12 cellular contexts compared by ENCODE assay signal in genomic region chr19:43274726-43275125, GRCh38. TPM values are rescaled to one million over a fixed set of nuclear protein-coding genes. Genes with fewer than 3 reads are reported as not detected.
DNase-seq lines count a peak whose midpoint lies in the region; TF ChIP-seq lines count a peak whose summit lies in the region.
"Not testable (repeated sequence)": the region's sequence is repeated elsewhere in the genome, so short reads cannot be mapped to it uniquely, and the experiment has no call there.
"Had no signal": no experiment of that assay in that cellular context is flagged by ENCODE, and none has a peak within 500 bp of the region (broad histone marks: within the 10 kb centered on the region; RNA-seq: fewer than 3 reads in every experiment).

No MANE protein-coding gene starts in this region.

- H3K4ac ChIP-seq in trophoblast cell (ENCODE audit: low read depth, low read length), result not testable (repeated sequence)

- POLR2A ChIA-PET in AG04449 (lab: Yijun Ruan, JAX), result not testable (repeated sequence)

- not testable (repeated sequence) for H2BK120ac ChIP-seq in trophoblast cell (ENCODE audit: insufficient read depth, low read length, poor library complexity)

- H3K79me2 ChIP-seq in trophoblast cell (ENCODE audit: control insufficient read depth, insufficient read depth, low read length, poor library complexity), result not testable (repeated sequence)

- H3K23ac ChIP-seq in trophoblast cell (ENCODE audit: low read length), result not testable (repeated sequence)

- not testable (repeated sequence) for H3K4me1 ChIP-seq in iPS DF 6.9 (ENCODE audit: control insufficient read depth, insufficient read depth, low read length); trophoblast cell (ENCODE audit: control insufficient read depth in 1 of 2, insufficient read depth in 2 of 2, low read length in 2 of 2)

- not testable (repeated sequence) for H3K36me3 ChIP-seq in WERI-Rb-1; iPS DF 6.9 (ENCODE audit: control insufficient read depth, insufficient read depth, low read length); trophoblast cell (ENCODE audit: control insufficient read depth in 1 of 2, insufficient read depth in 2 of 2, low read length in 2 of 2)

- H3K9me3 ChIP-seq in WERI-Rb-1 (ENCODE audit: severe bottlenecking); iPS DF 6.9 (ENCODE audit: control insufficient read depth, insufficient read depth, low read length): not testable (repeated sequence)
- H3K9me3 ChIP-seq in trophoblast cell (ENCODE audit: insufficient read depth, low read depth, low read length), result peaks cover 12% of the 10 kb centered on the region

- not testable (repeated sequence) for H3K4me3 ChIP-seq in AG04449 (ENCODE audit: low read depth, low read length); LNCaP clone FGC (ENCODE audit: low read depth, low read length); WERI-Rb-1 (ENCODE audit: low read depth, low read length); iPS DF 6.9 (ENCODE audit: low read length); trophoblast cell (ENCODE audit: low read depth, low read length)

- H3K18ac ChIP-seq in trophoblast cell (ENCODE audit: low read length), result not testable (repeated sequence)

- TF ChIP-seq CTCF in AG04449 (IDR thresholded peaks at IDR 0.05; ENCODE audit: insufficient read depth, low read length, missing control alignments) (peak; percentile 50), LNCaP clone FGC (IDR thresholded peaks at IDR 0.05; ENCODE audit: control insufficient read depth, extremely low read depth, insufficient read depth) (peak; percentile 29), WERI-Rb-1 (IDR thresholded peaks at IDR 0.05; ENCODE audit: low read depth, low read length) (peak; percentile 57)

- H3K14ac ChIP-seq in trophoblast cell (ENCODE audit: low read length), result not testable (repeated sequence)

- not testable (repeated sequence) for H4K12ac ChIP-seq in trophoblast cell (ENCODE audit: low read depth, low read length)

- H4K8ac ChIP-seq in trophoblast cell (ENCODE audit: low read depth, low read length), result not testable (repeated sequence)

- not testable (repeated sequence) for H4K91ac ChIP-seq in trophoblast cell (ENCODE audit: low read depth, low read length)

- DNase-seq in AG04449 (ENCODE audit: low read depth, low spot score); LNCaP clone FGC (ENCODE audit: low read depth): not testable (repeated sequence)
- DNase-seq in GM04504 (ENCODE audit: low read depth) (peak; percentile 39), NOMO-1 treated with DMSO at 0.1 percent for 48 hours (lab: John Stamatoyannopoulos, UW; ENCODE audit: unreplicated experiment) (peak; percentile 7), WERI-Rb-1 (peak; percentile 80), dermis blood vessel endothelial cell (peak; percentile 70), iPS DF 6.9 (ENCODE audit: low read depth, low spot score) (peak; percentile 4), trophoblast cell (peak; percentile 36 to 78)

- not testable (repeated sequence) for H3K9ac ChIP-seq in trophoblast cell (ENCODE audit: low read length)

- not testable (repeated sequence) for H2BK12ac ChIP-seq in trophoblast cell (ENCODE audit: low read length)

- H3K27ac ChIP-seq in WERI-Rb-1; iPS DF 6.9 (ENCODE audit: low read length); trophoblast cell (ENCODE audit: low read depth, low read length): not testable (repeated sequence)

- CTCF ChIA-PET in AG04449 (lab: Yijun Ruan, JAX), result not testable (repeated sequence)

- H2BK5ac ChIP-seq in trophoblast cell (ENCODE audit: low read depth, low read length, poor library complexity), result not testable (repeated sequence)

- H3K4me2 ChIP-seq in trophoblast cell (ENCODE audit: low read length), result not testable (repeated sequence)

- H3K27me3 ChIP-seq in WERI-Rb-1 (ENCODE audit: insufficient read depth, low read depth, severe bottlenecking); iPS DF 6.9 (ENCODE audit: control insufficient read depth, insufficient read depth, low read length); trophoblast cell (ENCODE audit: insufficient read depth, low read length): not testable (repeated sequence)

- no CpG with 5 or more reads among the region's 6 CpGs for WGBS in iPS DF 6.9 (ENCODE audit: insufficient coverage, insufficient read length)
- no CpG with 5 or more reads among the region's 6 CpGs for WGBS in trophoblast cell (ENCODE audit: extremely low coverage, insufficient coverage, insufficient read length)

- H2AK5ac ChIP-seq in trophoblast cell (ENCODE audit: low read length), result not testable (repeated sequence)

- not testable (repeated sequence) for H3K79me1 ChIP-seq in trophoblast cell (ENCODE audit: low read length)

- not testable (repeated sequence) for H2AFZ ChIP-seq in trophoblast cell (ENCODE audit: insufficient read depth, low read length, poor library complexity)

RNA-seq across cellular contexts. Expression of gene PSG9, which starts 5.4 kb away (rescaled TPM):
- 0.19 TPM in 1 of 2 replicates, not detected in the other for total RNA-seq in dermis blood vessel endothelial cell
- polyA plus RNA-seq in trophoblast cell (2013), result 0.05 TPM in 1 of 2 replicates, not detected in the other
- total RNA-seq: activated CD8-positive, alpha-beta memory T cell treated with anti-CD3 and anti-CD28 coated beads for 36 hours; activated naive CD8-positive, alpha-beta T cell treated with anti-CD3 and anti-CD28 coated beads, Interleukin-2, amount 10 ng/mL, durations not matched to agents 7 days and 5 days; endothelial cell of umbilical vein; mesenteric fat pad had no signal
- polyA plus RNA-seq: endothelial cell of umbilical vein had no signal
